Comparison of ENCODE assay signal across 12 cellular contexts in the genomic region with DNA sequence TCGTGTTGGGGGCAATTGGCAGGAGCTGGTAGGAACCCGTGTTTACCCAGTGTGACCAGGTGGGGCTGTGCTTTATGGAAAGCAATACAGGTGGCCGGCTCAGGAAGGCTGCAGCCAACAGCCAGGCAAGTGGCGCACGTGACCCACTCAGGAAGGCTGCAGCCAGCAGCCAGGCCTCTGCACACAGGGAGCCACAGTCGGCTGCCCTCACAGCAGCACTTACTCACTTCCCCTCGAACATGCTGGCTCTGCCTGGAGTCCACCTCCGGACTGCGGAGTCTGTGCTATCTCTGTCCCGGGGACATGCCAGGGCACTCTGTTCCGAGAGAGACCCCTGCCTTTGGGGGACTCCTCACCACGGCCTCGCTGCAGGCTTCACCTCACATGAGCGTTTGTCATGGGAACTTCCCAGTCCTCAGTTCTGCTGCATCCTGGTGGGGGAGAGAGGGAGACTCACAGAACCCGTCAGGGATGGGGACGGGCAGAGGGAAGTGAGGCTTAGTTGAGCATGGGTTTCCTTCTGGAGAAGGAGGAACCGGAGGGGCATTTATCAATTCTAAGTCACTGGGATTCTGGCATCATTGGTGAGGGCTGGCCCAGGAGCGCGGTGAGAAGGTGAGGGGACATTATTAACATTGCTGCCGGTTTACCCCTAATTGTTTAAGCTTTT.
DNase-seq lines count a peak whose midpoint lies in the region; ATAC-seq, FAIRE-seq and TF ChIP-seq lines count a peak whose summit lies in the region.
"Had no signal": no experiment of that assay in that cellular context is flagged by ENCODE, and none has a peak within 500 bp of the region (broad histone marks: within the 10 kb centered on the region; RNA-seq: fewer than 3 reads in every experiment).

No MANE protein-coding gene starts in this region.

- no peak overlapping the region for H3K4me3 ChIP-seq in small intestine (ENCODE audit: low read depth in 1 of 2, low read length in 2 of 2)
- H3K4me3 ChIP-seq: right atrium auricular region had no signal

- no peaks in the 10 kb centered on the region for H3K9me3 Mint-ChIP-seq in glutamatergic neuron (ENCODE audit: unreplicated experiment)
- H3K9me3 Mint-ChIP-seq in CD14-positive monocyte, result peaks cover 0 to 2% (median 0%) of the 10 kb centered on the region in 7 donors
- H3K9me3 Mint-ChIP-seq: CD4-positive, CD25-positive, alpha-beta regulatory T cell had no signal

- ATAC-seq in GM19452 (IDR thresholded peaks at IDR 0.05; ENCODE audit: unreplicated experiment), result no peak

- intact Hi-C loops in CD14-positive monocyte (cut with micrococcal nuclease), result no loop called here

- H3K36me3 Mint-ChIP-seq in glutamatergic neuron (ENCODE audit: unreplicated experiment) (peaks cover 12% of the 10 kb centered on the region), CD14-positive monocyte (no peaks in the 10 kb centered on the region)
- H3K36me3 Mint-ChIP-seq: CD4-positive, CD25-positive, alpha-beta regulatory T cell had no signal

- DNase-seq in NCI-H526 treated with DMSO at 0.1 percent for 48 hours (lab: John Stamatoyannopoulos, UW) (peak; percentile 9), glutamatergic neuron (peak; percentile 16), small intestine (peak; percentile 43), NCI-H1048 (lab: John Stamatoyannopoulos, UW) (no peak), NCI-H1694 (lab: John Stamatoyannopoulos, UW) (no peak), CD14-positive monocyte (ENCODE audit: low spot score) (no peak)
- DNase-seq: activated CD8-positive, alpha-beta memory T cell treated with anti-CD3 and anti-CD28 coated beads, Interleukin-2, amount 50 U/mL, for 48 hours; CD4-positive, CD25-positive, alpha-beta regulatory T cell; WERI-Rb-1 had no signal

- no peaks in the 10 kb centered on the region for H3K36me3 ChIP-seq in small intestine (ENCODE audit: control insufficient read depth in 2 of 2, insufficient read depth in 2 of 2, low read length in 2 of 2)
- H3K36me3 ChIP-seq: right atrium auricular region, WERI-Rb-1 had no signal

- H3K27ac Mint-ChIP-seq in glutamatergic neuron (ENCODE audit: unreplicated experiment) (no peak overlapping the region), CD14-positive monocyte (no peak overlapping the region)
- H3K27ac Mint-ChIP-seq: CD4-positive, CD25-positive, alpha-beta regulatory T cell had no signal

- H3K27me3 Mint-ChIP-seq in glutamatergic neuron (ENCODE audit: unreplicated experiment) (peaks cover 5% of the 10 kb centered on the region), CD14-positive monocyte (ENCODE audit: low read depth in 3 of 3) (peaks cover 3 to 5% (median 3%) of the 10 kb centered on the region in 3 donors)

- H3K4me1 ChIP-seq in small intestine (ENCODE audit: control insufficient read depth in 2 of 2, insufficient read depth in 1 of 2, low read depth in 1 of 2, low read length in 1 of 2), result peaks cover 0 to 5% of the 10 kb centered on the region in 2 donors
- H3K4me1 ChIP-seq: right atrium auricular region had no signal

- H3K27ac ChIP-seq in small intestine (ENCODE audit: low read depth in 1 of 2, low read length in 1 of 2), result no peak overlapping the region
- H3K27ac ChIP-seq: right atrium auricular region, WERI-Rb-1 had no signal

- TF ChIP-seq CTCF in glutamatergic neuron (IDR thresholded peaks at IDR 0.05; ENCODE audit: partially characterized antibody, unreplicated experiment) (no peak), CD14-positive monocyte (IDR thresholded peaks at IDR 0.05) (no peak)

- TF ChIP-seq EP300 in Ishikawa (IDR thresholded peaks at IDR 0.05; ENCODE audit: borderline replicate concordance), result no peak

- no peaks in the 10 kb centered on the region for H3K9me3 ChIP-seq in small intestine (ENCODE audit: control insufficient read depth, low read depth)
- H3K9me3 ChIP-seq: right atrium auricular region had no signal

- WGBS in small intestine, 3 donors, result 50 to 58% (median 53%) methylated on average over 20 of the region's 20 CpGs

- H3K27me3 ChIP-seq in small intestine (ENCODE audit: control insufficient read depth in 2 of 2, insufficient read depth in 2 of 2, low read length in 2 of 2), result no peaks in the 10 kb centered on the region
- H3K27me3 ChIP-seq: right atrium auricular region had no signal

- TF ChIP-seq RAD21 in Ishikawa (IDR thresholded peaks at IDR 0.05; ENCODE audit: low read depth), result no peak

- no peak for FAIRE-seq in small intestine (lab: Jason Lieb, UNC)

- no peaks in the 10 kb centered on the region for H3K4me1 Mint-ChIP-seq in glutamatergic neuron (ENCODE audit: low read depth, unreplicated experiment)
- H3K4me1 Mint-ChIP-seq in CD14-positive monocyte, result no peaks in the 10 kb centered on the region
- H3K4me1 Mint-ChIP-seq: CD4-positive, CD25-positive, alpha-beta regulatory T cell had no signal

- H3K4me3 Mint-ChIP-seq in glutamatergic neuron (ENCODE audit: unreplicated experiment), result no peak overlapping the region
- no peak overlapping the region for H3K4me3 Mint-ChIP-seq in CD14-positive monocyte
- H3K4me3 Mint-ChIP-seq: CD4-positive, CD25-positive, alpha-beta regulatory T cell had no signal

TF ChIP-seq in Ishikawa, 13 proteins besides CTCF, POLR2A, EP300 and RAD21:
- TF ChIP-seq, protein P1, sequence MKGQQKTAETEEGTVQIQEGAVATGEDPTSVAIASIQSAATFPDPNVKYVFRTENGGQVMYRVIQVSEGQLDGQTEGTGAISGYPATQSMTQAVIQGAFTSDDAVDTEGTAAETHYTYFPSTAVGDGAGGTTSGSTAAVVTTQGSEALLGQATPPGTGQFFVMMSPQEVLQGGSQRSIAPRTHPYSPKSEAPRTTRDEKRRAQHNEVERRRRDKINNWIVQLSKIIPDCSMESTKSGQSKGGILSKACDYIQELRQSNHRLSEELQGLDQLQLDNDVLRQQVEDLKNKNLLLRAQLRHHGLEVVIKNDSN (IDR thresholded peaks at IDR 0.05), result 0 out of 2 replicates have a peak, but pooled peaks have one; percentile 23
- TF ChIP-seq, protein P2, sequence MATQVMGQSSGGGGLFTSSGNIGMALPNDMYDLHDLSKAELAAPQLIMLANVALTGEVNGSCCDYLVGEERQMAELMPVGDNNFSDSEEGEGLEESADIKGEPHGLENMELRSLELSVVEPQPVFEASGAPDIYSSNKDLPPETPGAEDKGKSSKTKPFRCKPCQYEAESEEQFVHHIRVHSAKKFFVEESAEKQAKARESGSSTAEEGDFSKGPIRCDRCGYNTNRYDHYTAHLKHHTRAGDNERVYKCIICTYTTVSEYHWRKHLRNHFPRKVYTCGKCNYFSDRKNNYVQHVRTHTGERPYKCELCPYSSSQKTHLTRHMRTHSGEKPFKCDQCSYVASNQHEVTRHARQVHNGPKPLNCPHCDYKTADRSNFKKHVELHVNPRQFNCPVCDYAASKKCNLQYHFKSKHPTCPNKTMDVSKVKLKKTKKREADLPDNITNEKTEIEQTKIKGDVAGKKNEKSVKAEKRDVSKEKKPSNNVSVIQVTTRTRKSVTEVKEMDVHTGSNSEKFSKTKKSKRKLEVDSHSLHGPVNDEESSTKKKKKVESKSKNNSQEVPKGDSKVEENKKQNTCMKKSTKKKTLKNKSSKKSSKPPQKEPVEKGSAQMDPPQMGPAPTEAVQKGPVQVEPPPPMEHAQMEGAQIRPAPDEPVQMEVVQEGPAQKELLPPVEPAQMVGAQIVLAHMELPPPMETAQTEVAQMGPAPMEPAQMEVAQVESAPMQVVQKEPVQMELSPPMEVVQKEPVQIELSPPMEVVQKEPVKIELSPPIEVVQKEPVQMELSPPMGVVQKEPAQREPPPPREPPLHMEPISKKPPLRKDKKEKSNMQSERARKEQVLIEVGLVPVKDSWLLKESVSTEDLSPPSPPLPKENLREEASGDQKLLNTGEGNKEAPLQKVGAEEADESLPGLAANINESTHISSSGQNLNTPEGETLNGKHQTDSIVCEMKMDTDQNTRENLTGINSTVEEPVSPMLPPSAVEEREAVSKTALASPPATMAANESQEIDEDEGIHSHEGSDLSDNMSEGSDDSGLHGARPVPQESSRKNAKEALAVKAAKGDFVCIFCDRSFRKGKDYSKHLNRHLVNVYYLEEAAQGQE (IDR thresholded peaks at IDR 0.05; ENCODE audit: low read depth), result no peak

Comparison
In these comparisons a context has a peak if more than half of its experiments do, and no peak if none do; other contexts are left out.
1. DNase-seq: peak in NCI-H526 treated with DMSO at 0.1 percent for 48 hours (single experiment), glutamatergic neuron (single experiment) and small intestine (single experiment); none in NCI-H1048 (single experiment), NCI-H1694 (single experiment) and CD14-positive monocyte (single experiment).